11 cellular contexts compared by ENCODE assay signal in the genomic region with DNA sequence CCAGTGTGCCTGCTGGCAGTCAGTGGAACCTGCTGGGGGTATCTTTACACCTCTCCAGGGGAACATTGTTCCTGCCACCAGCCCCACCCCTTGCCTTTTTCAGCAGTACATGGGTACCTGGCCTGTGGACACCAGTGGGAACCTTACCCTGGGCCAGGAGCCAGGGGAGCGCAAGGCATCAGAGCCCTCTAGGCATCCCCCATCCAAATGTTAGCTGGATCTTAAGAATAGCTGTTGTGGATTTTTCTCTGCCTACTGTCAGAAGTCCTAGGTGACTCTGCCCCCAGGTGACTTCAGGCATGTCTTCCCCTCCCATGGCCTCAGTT. TPM values are rescaled to one million over a fixed set of nuclear protein-coding genes. Genes with fewer than 3 reads are reported as not detected.
DNase-seq lines count a peak whose midpoint lies in the region; ATAC-seq, FAIRE-seq and TF ChIP-seq lines count a peak whose summit lies in the region.
"Had no signal": no experiment of that assay in that cellular context is flagged by ENCODE, and none has a peak within 500 bp of the region (broad histone marks: within the 10 kb centered on the region; RNA-seq: fewer than 3 reads in every experiment).

No MANE protein-coding gene starts in this region.

- no peaks in the 10 kb centered on the region for H3K27me3 Mint-ChIP-seq in activated CD4-positive, alpha-beta T cell treated with anti-CD3 and anti-CD28 coated beads for 36 hours

- H3K4me1 ChIP-seq in PC-3 (ENCODE audit: insufficient read depth, low read length) (peaks cover 53% of the 10 kb centered on the region), H1 (replicated peaks in 1 of 4; ENCODE audit: control insufficient read depth in 3 of 4, insufficient read depth in 4 of 4, low read length in 3 of 4) (peaks cover 9 to 27% (median 16%) of the 10 kb centered on the region in 4 experiments), small intestine (ENCODE audit: control insufficient read depth in 2 of 2, insufficient read depth in 1 of 2, low read depth in 1 of 2, low read length in 1 of 2) (peaks cover 0 to 6% of the 10 kb centered on the region in 2 donors)

- peaks cover 25% of the 10 kb centered on the region for H3K4me1 Mint-ChIP-seq in activated CD4-positive, alpha-beta T cell treated with anti-CD3 and anti-CD28 coated beads for 36 hours

- CTCF ChIA-PET in activated CD4-positive, alpha-beta T cell treated with anti-CD3 and anti-CD28 coated beads for 36 hours (lab: Charles Lee): interaction anchor here (8.3 to 31.0 kb wide), 2 partner anchors 7 to 42 kb away, joined by 106 to 712 read pairs; a partner anchor contains a TSS
- CTCF ChIA-PET in PC-3 (lab: Charles Lee) (interaction anchor here (0.5 to 6.4 kb wide), 5 partner anchors 9 to 67 kb away, joined by 4 to 86 read pairs (median 6); no protein-coding TSS in a partner anchor), H1 (lab: Charles Lee; ENCODE audit: partially characterized antibody) (interaction anchor here (1.2 to 30.5 kb wide), 7 partner anchors 9 to 68 kb away, joined by 4 to 1559 read pairs (median 50); a partner anchor contains a TSS)

- no peak overlapping the region for H2AK5ac ChIP-seq in H1 (ENCODE audit: low read depth, low read length)

- H3K18ac ChIP-seq in H1 (ENCODE audit: extremely low read depth, low read length): no peak overlapping the region

- no peaks in the 10 kb centered on the region for H4K20me1 ChIP-seq in PC-3 (ENCODE audit: low read length)
- H4K20me1 ChIP-seq in H1 (replicated peaks in 1 of 2; ENCODE audit: control insufficient read depth in 1 of 2, insufficient read depth in 2 of 2, low read length in 2 of 2): peaks cover 1 to 2% of the 10 kb centered on the region in 2 experiments

- H3K56ac ChIP-seq in H1 (replicated peaks; ENCODE audit: insufficient read length, low read depth, low read length): no peak overlapping the region

- H3K23ac ChIP-seq in H1 (ENCODE audit: insufficient read length): no peak overlapping the region

- H3K4ac ChIP-seq in H1 (replicated peaks; ENCODE audit: insufficient read length, low read depth, low read length): no peak overlapping the region

- H3K36me3 ChIP-seq in PC-3 (ENCODE audit: low read depth, low read length) (peaks cover 40% of the 10 kb centered on the region), H1 (ENCODE audit: control insufficient read depth in 2 of 4, insufficient read depth in 4 of 4, low read length in 3 of 4) (peaks cover 18 to 47% (median 31%) of the 10 kb centered on the region in 4 experiments), small intestine (ENCODE audit: control insufficient read depth in 2 of 2, insufficient read depth in 2 of 2, low read length in 2 of 2) (peaks cover 2 to 17% of the 10 kb centered on the region in 2 donors)

- H3K4me3 Mint-ChIP-seq in activated CD4-positive, alpha-beta T cell treated with anti-CD3 and anti-CD28 coated beads for 36 hours: no peak overlapping the region

- peak in 1 of 2 experiments; percentile 37; a peak in 1 of 3 replicates for TF ChIP-seq POLR2A in H1 (IDR thresholded peaks at IDR 0.05; ENCODE audit: control extremely low read depth in 1 of 2, low read depth in 2 of 2, low read length in 2 of 2)

- TSS peak; percentile 64 for BruUV-seq in PC-3 (replicated peaks; lab: Mats Ljungman, UMichigan)

- H3K9me2 ChIP-seq in PC-3 (replicated peaks; ENCODE audit: low read length): no peaks in the 10 kb centered on the region

- peak overlapping the region; percentile 60 for H3K27ac Mint-ChIP-seq in activated CD4-positive, alpha-beta T cell treated with anti-CD3 and anti-CD28 coated beads for 36 hours

- H3K36me3 Mint-ChIP-seq in activated CD4-positive, alpha-beta T cell treated with anti-CD3 and anti-CD28 coated beads for 36 hours (ENCODE audit: low read depth): peaks cover 40% of the 10 kb centered on the region

- H3K27ac ChIP-seq in PC-3 (ENCODE audit: low read length) (peak overlapping the region; percentile 66), H1 (ENCODE audit: low read depth, low read length) (no peak overlapping the region), small intestine (ENCODE audit: low read depth in 1 of 2, low read length in 1 of 2) (peak overlapping the region; percentile 70 to 92)
- H3K27ac ChIP-seq: SK-N-MC had no signal

- H2BK5ac ChIP-seq in H1 (ENCODE audit: low read depth, low read length): peak overlapping the region; percentile 81; the same call in 1 of the 2 replicates

- H3K79me2 ChIP-seq in PC-3 (ENCODE audit: low read length): no peaks in the 10 kb centered on the region
- no peaks in the 10 kb centered on the region for H3K79me2 ChIP-seq in H1 (ENCODE audit: control insufficient read depth in 1 of 2, insufficient read depth in 2 of 2, low read length in 2 of 2)

- no peak overlapping the region for H4K8ac ChIP-seq in H1 (ENCODE audit: extremely low read depth, insufficient read depth, low read length)

- H4K5ac ChIP-seq in H1 (ENCODE audit: insufficient read length, low read depth, low read length): no peak overlapping the region

- H3K4me3 ChIP-seq in PC-3 (ENCODE audit: low read length): no peak overlapping the region
- H3K4me3 ChIP-seq in H1 (ENCODE audit: extremely low read depth in 1 of 4, insufficient read depth in 2 of 4, low read depth in 3 of 4, low read length in 4 of 4): no peak overlapping the region
- H3K4me3 ChIP-seq in small intestine (ENCODE audit: low read depth in 1 of 2, low read length in 2 of 2): no peak overlapping the region
- H3K4me3 ChIP-seq: SK-N-MC had no signal

- H3K9me3 ChIP-seq in PC-3 (ENCODE audit: low read length): no peaks in the 10 kb centered on the region
- H3K9me3 ChIP-seq in H1 (ENCODE audit: insufficient read depth in 2 of 2, low read depth in 1 of 2, low read length in 1 of 2): no peaks in the 10 kb centered on the region
- no peaks in the 10 kb centered on the region for H3K9me3 ChIP-seq in small intestine (ENCODE audit: control insufficient read depth, low read depth)

- WGBS in H1 (ENCODE audit: extremely low coverage in 1 of 2, insufficient coverage in 1 of 2, insufficient read length in 1 of 2, insufficient replicate concordance in 2 of 2, low coverage in 1 of 2, low lambda C conversion rate in 2 of 2, missing lambda C conversion rate in 1 of 2), 2 experiments: 92% methylated on average over 1 of the region's 1 CpG; no CpG with 5 or more reads in 1 of the 2 experiments
- WGBS in small intestine, 3 donors: 60 to 94% (median 92%) methylated on average over 1 of the region's 1 CpG

- TF ChIP-seq RAD21 in H1 (IDR thresholded peaks at IDR 0.05 in 1 of 2, conservative IDR thresholded peaks at IDR 0.05 in 1 of 2; ENCODE audit: low read depth in 2 of 2, low read length in 2 of 2): no peak

- POLR2A ChIA-PET in activated CD4-positive, alpha-beta T cell treated with anti-CD3 and anti-CD28 coated beads for 36 hours (lab: Charles Lee): interaction anchor here (1.0 kb wide), 1 partner anchor 39 kb away, joined by 4 read pairs; a partner anchor contains a TSS
- POLR2A ChIA-PET in PC-3 (lab: Charles Lee; ENCODE audit: unreplicated experiment) (interaction anchor here (0.7 to 1.3 kb wide), 4 partner anchors 27 to 47 kb away, joined by 4 to 9 read pairs (median 5); a partner anchor contains a TSS), H1 (lab: Charles Lee; ENCODE audit: partially characterized antibody) (interaction anchor here (1.3 to 24.3 kb wide), 4 partner anchors 12 to 640 kb away, joined by 3 to 1033 read pairs (median 21); a partner anchor contains a TSS)

- no peak for TF ChIP-seq CTCF in PC-3 (conservative IDR thresholded peaks at IDR 0.05; ENCODE audit: low read depth, low read length)
- no peak for TF ChIP-seq CTCF in H1 (IDR thresholded peaks at IDR 0.05; ENCODE audit: control extremely low read depth in 1 of 3, insufficient read depth in 1 of 3, low read depth in 1 of 3, low read length in 3 of 3)

- ATAC-seq in activated CD4-positive, alpha-beta T cell treated with anti-CD3 and anti-CD28 coated beads for 36 hours: no peak
- no peak for ATAC-seq in PC-3
- no peak for ATAC-seq in GM18873 (IDR thresholded peaks at IDR 0.05; ENCODE audit: low FRiP score, unreplicated experiment)

- H3K14ac ChIP-seq in H1 (ENCODE audit: insufficient read length): no peak overlapping the region

- FAIRE-seq in H1 (lab: Jason Lieb, UNC) (no peak), small intestine (lab: Jason Lieb, UNC) (no peak), RCC 7860 (lab: Jason Lieb, UNC) (no peak)

- H3K27me3 ChIP-seq in PC-3 (ENCODE audit: low read length) (no peaks in the 10 kb centered on the region), H1 (replicated peaks in 1 of 4; ENCODE audit: control insufficient read depth in 3 of 4, extremely low read depth in 1 of 4, insufficient read depth in 3 of 4, low read length in 3 of 4) (no peaks in the 10 kb centered on the region), small intestine (ENCODE audit: control insufficient read depth in 2 of 2, insufficient read depth in 2 of 2, low read length in 2 of 2) (no peaks in the 10 kb centered on the region)

- no peak overlapping the region for H2BK20ac ChIP-seq in H1 (ENCODE audit: low read length)

- intact Hi-C loops in activated CD4-positive, alpha-beta T cell treated with anti-CD3 and anti-CD28 coated beads for 36 hours (cut with DNase I, micrococcal nuclease): no loop called here
- intact Hi-C loops in PC-3 (cut with micrococcal nuclease): no loop called here

- H2AFZ ChIP-seq in PC-3 (ENCODE audit: low read length): no peak overlapping the region
- no peak overlapping the region for H2AFZ ChIP-seq in H1 (ENCODE audit: low read length)

- TF ChIP-seq EP300 in H1 (IDR thresholded peaks at IDR 0.05; ENCODE audit: borderline replicate concordance in 1 of 2, low read depth in 2 of 2, low read length in 2 of 2): no peak

- H2BK15ac ChIP-seq in H1 (ENCODE audit: low read length): no peak overlapping the region

- DNase-seq in activated CD4-positive, alpha-beta T cell treated with anti-CD3 and anti-CD28 coated beads for 36 hours: no peak
- DNase-seq in activated CD4-positive, alpha-beta T cell treated with anti-CD3 and anti-CD28 coated beads, Interleukin-2, amount 50 U/mL, for 48 hours: no peak
- no peak for DNase-seq in PC-3
- no peak for DNase-seq in H1 (ENCODE audit: low read depth in 1 of 2, low spot score in 2 of 2)
- DNase-seq in small intestine: no peak
- no peak for DNase-seq in RCC 7860 (ENCODE audit: low spot score)
- no peak for DNase-seq in SW 1271 (lab: John Stamatoyannopoulos, UW)
- DNase-seq: central memory CD4-positive, alpha-beta T cell; DMS 273 treated with DMSO at 0.1 percent for 48 hours had no signal

- H3F3A ChIP-seq in PC-3 (ENCODE audit: low read length, unreplicated experiment): no peaks in the 10 kb centered on the region

- H2BK12ac ChIP-seq in H1 (ENCODE audit: low read depth, low read length): no peak overlapping the region

- peak overlapping the region; percentile 45 for H3K4me2 ChIP-seq in PC-3 (ENCODE audit: low read length)
- no peak overlapping the region for H3K4me2 ChIP-seq in H1 (ENCODE audit: insufficient read depth in 1 of 2, low read depth in 2 of 2, low read length in 2 of 2)

- H3K9me3 Mint-ChIP-seq in activated CD4-positive, alpha-beta T cell treated with anti-CD3 and anti-CD28 coated beads for 36 hours (ENCODE audit: low read depth): no peaks in the 10 kb centered on the region

- H3K23me2 ChIP-seq in H1 (ENCODE audit: low read depth, low read length): no peaks in the 10 kb centered on the region

- H2BK120ac ChIP-seq in H1 (replicated peaks; ENCODE audit: low read depth, low read length): no peak overlapping the region

- H3K79me1 ChIP-seq in H1 (ENCODE audit: low read depth, low read length): no peaks in the 10 kb centered on the region

- H3K9ac ChIP-seq in PC-3 (ENCODE audit: low read length) (0 out of 2 replicates have a peak overlapping the region, but pooled peaks have one; percentile 8), H1 (replicated peaks in 1 of 4; ENCODE audit: extremely low read depth in 1 of 4, low read depth in 3 of 4, low read length in 3 of 4) (no peak overlapping the region)

- no peak overlapping the region for H4K91ac ChIP-seq in H1 (replicated peaks; ENCODE audit: insufficient read length, low read length)

RNA-seq across cellular contexts. Expression of a gene that starts 38.8 kb away (rescaled TPM):
- 1 to 10 TPM; 2.2 to 3.5 TPM for total RNA-seq in activated CD4-positive, alpha-beta T cell treated with anti-CD3 and anti-CD28 coated beads for 36 hours
- total RNA-seq in PC-3 (2014; rRNA removed): 774 and 872 TPM in 2 replicates
- 120 and 131 TPM in 2 replicates for total RNA-seq in H1 (2021; fragmentation: NEBNext Ultra II Directional; extraction: Animal tissue kit (Norgen Biotek cat#: 25700))
- polyA plus RNA-seq in H1 (2011; rRNA removed) (357 and 566 TPM in 2 replicates), small intestine (100 to 1,000 TPM; 215 to 335 (median 284) TPM)
- 348 TPM for polyA plus RNA-seq in H1 (2011; cell fraction: cytosol; rRNA removed)
- polyA plus RNA-seq in H1 (2011; cell fraction: nucleus; rRNA removed): 267 TPM
- 86.5 to 154 TPM (median 117 TPM) in 4 replicates for polyA plus RNA-seq in H1 (2012, experiment 1 of 2)
- polyA plus RNA-seq in H1 (2012, experiment 2 of 2): 207 TPM
- polyA plus RNA-seq in H1 (2013, experiment 1 of 2): 89.8 TPM
- polyA plus RNA-seq in H1 (2013, experiment 2 of 2): 87.6 TPM
- 27.5 and 45.7 TPM in 2 replicates for polyA minus RNA-seq in H1 (2011; rRNA and poly(A)+ RNA removed)
- polyA minus RNA-seq in H1 (2011; cell fraction: cytosol; rRNA and poly(A)+ RNA removed): 181 TPM
- polyA minus RNA-seq in H1 (2011; cell fraction: nucleus; rRNA and poly(A)+ RNA removed): 200 TPM

RNA-seq across cellular contexts. Expression of a gene that starts 52.1 kb away (rescaled TPM):
- 100 to 1,000 TPM; 108 to 111 TPM for total RNA-seq in activated CD4-positive, alpha-beta T cell treated with anti-CD3 and anti-CD28 coated beads for 36 hours
- total RNA-seq in PC-3 (2014; rRNA removed): 99.5 and 125 TPM in 2 replicates
- total RNA-seq in H1 (2021; fragmentation: NEBNext Ultra II Directional; extraction: Animal tissue kit (Norgen Biotek cat#: 25700)): 118 TPM in 2 replicates
- polyA plus RNA-seq in H1 (2011; rRNA removed): 183 and 189 TPM in 2 replicates
- 125 TPM for polyA plus RNA-seq in H1 (2011; cell fraction: cytosol; rRNA removed)
- polyA plus RNA-seq in H1 (2011; cell fraction: nucleus; rRNA removed): 156 TPM
- polyA plus RNA-seq in H1 (2012, experiment 1 of 2): 139 to 179 TPM (median 167 TPM) in 4 replicates
- polyA plus RNA-seq in H1 (2012, experiment 2 of 2): 235 TPM
- 174 TPM for polyA plus RNA-seq in H1 (2013, experiment 1 of 2)
- polyA plus RNA-seq in H1 (2013, experiment 2 of 2): 181 TPM
- 182 and 185 TPM in 2 replicates for polyA minus RNA-seq in H1 (2011; rRNA and poly(A)+ RNA removed)
- 109 TPM for polyA minus RNA-seq in H1 (2011; cell fraction: cytosol; rRNA and poly(A)+ RNA removed)
- 159 TPM for polyA minus RNA-seq in H1 (2011; cell fraction: nucleus; rRNA and poly(A)+ RNA removed)
- 100 to 1,000 TPM in 1 of 3 donors, 10 to 100 TPM in 2; 53.9 to 202 (median 59.7) TPM for polyA plus RNA-seq in small intestine

Comparison
In these comparisons a context has a peak if more than half of its experiments do, and no peak if none do; other contexts are left out.
1. RNA of a gene that starts 38.8 kb away (total RNA-seq): 774 to 872 TPM in PC-3 and 120 to 131 TPM in H1; 2.2 to 3.5 TPM in activated CD4-positive, alpha-beta T cell treated with anti-CD3 and anti-CD28 coated beads for 36 hours; every median in the first group is over 10 times any median in the second.